24 cellular contexts compared by ENCODE assay signal in the genomic region with DNA sequence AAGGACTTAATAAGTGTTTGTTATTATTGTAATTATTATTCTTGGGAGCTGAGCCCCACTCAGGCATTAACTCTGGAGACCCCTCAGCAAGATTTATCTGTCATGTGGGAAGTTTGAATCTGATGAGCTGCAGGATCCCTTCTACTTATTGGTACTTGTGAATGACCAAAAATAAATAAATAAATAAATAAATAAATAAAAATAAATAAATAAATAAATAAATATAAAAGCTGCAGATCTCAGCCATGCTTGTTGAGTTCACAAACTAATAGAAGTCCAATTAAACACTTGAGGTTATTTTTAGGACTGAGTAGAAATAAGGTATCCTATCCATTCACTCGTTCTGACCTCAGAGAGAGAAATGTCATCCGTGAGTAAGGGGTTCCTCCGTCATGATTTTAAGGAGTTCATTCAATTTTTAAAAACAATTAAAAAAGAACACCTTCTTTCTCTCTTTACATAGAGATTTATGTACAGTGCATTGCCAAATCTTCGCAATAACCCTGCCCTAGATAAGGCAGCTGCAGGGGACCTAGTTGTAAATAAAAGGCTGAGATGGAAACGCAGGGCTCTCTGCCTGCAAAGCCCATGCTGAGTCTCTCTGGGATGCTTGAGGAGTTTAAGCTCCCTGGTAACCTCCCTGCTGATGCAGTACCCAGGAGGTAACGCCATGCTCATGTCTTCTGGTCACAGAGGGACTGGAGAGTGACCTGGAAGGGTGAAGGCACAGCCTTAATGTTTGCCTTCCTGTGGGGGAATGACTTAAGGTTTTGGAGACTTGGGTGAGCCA. TPM values are rescaled to one million over a fixed set of nuclear protein-coding genes. Genes with fewer than 3 reads are reported as not detected.
"Had no signal": no experiment of that assay in that cellular context is flagged by ENCODE, and none has a peak within 500 bp of the region (broad histone marks: within the 10 kb centered on the region; RNA-seq: fewer than 3 reads in every experiment).

No MANE protein-coding gene starts in this region.

- H3K36me3 ChIP-seq: breast epithelium, esophagus squamous epithelium, gastrocnemius medialis, left ventricle myocardium inferior, pancreas, right atrium auricular region, tibial artery had no signal

- H3K4me1 Mint-ChIP-seq: central memory CD8-positive, alpha-beta T cell; stimulated activated effector memory CD8-positive, alpha-beta T cell treated with anti-CD3 and anti-CD28 coated beads, Interleukin-12 subunit alpha, Interleukin-12 subunit beta, amount 100 ng/mL, for 72 hours; stimulated activated naive CD8-positive, alpha-beta T cell treated with anti-CD3 and anti-CD28 coated beads, Interleukin-15, amount 100 ng/mL, for 72 hours had no signal

- ATAC-seq: activated T-cell treated with anti-CD3 and anti-CD28 coated beads, Interleukin-2, amount 50 U/mL, for 72 hours; gastrocnemius medialis; natural killer cell treated with Interleukin-12 subunit alpha and Interleukin-12 subunit beta and Interleukin-15 and Interleukin-18, amount 100 ng/mL, for 72 hours; pancreas; psoas muscle; stimulated activated effector memory CD8-positive, alpha-beta T cell treated with anti-CD3 and anti-CD28 coated beads, Interleukin-12 subunit alpha, Interleukin-12 subunit beta, amount 100 ng/mL, for 72 hours; stimulated activated naive CD8-positive, alpha-beta T cell treated with anti-CD3 and anti-CD28 coated beads, Interleukin-15, amount 100 ng/mL, for 72 hours had no signal

- DNase-seq: activated CD4-positive, alpha-beta memory T cell treated with anti-CD3 and anti-CD28 coated beads for 36 hours; activated CD4-positive, alpha-beta T cell treated with anti-CD3 and anti-CD28 coated beads for 48 hours; activated effector memory CD4-positive, alpha-beta T cell treated with Interleukin-2 at 50 U/mL for 16 hours; activated naive CD4-positive, alpha-beta T cell treated with anti-CD3 and anti-CD28 coated beads for 36 hours; activated naive CD8-positive, alpha-beta T cell treated with anti-CD3 and anti-CD28 coated beads, Interleukin-2, amount 10 ng/mL, durations not matched to agents 7 days and 5 days; activated T-cell treated with anti-CD3 and anti-CD28 coated beads, Interleukin-2, amount 50 U/mL, for 72 hours; amniotic stem cell; esophagus squamous epithelium; gastrocnemius medialis; hippocampal formation; left ventricle myocardium inferior; pancreas; psoas muscle; stimulated activated CD4-positive, alpha-beta T cell treated with anti-CD3 and anti-CD28 coated beads, Interleukin-12 subunit alpha, Interleukin-12 subunit beta, amount 100 ng/mL, for 4 hours; stimulated activated naive CD8-positive, alpha-beta T cell treated with anti-CD3 and anti-CD28 coated beads, Interleukin-15, amount 100 ng/mL, for 72 hours; tibial artery had no signal

- H3K9me3 Mint-ChIP-seq: activated CD4-positive, alpha-beta memory T cell treated with anti-CD3 and anti-CD28 coated beads for 36 hours; activated naive CD4-positive, alpha-beta T cell treated with anti-CD3 and anti-CD28 coated beads for 36 hours; activated T-cell treated with anti-CD3 and anti-CD28 coated beads, Interleukin-2, amount 50 U/mL, for 72 hours; central memory CD8-positive, alpha-beta T cell; natural killer cell treated with Interleukin-12 subunit alpha and Interleukin-12 subunit beta and Interleukin-15 and Interleukin-18, amount 100 ng/mL, for 72 hours; stimulated activated effector memory CD8-positive, alpha-beta T cell treated with anti-CD3 and anti-CD28 coated beads, Interleukin-12 subunit alpha, Interleukin-12 subunit beta, amount 100 ng/mL, for 72 hours; stimulated activated naive CD8-positive, alpha-beta T cell treated with anti-CD3 and anti-CD28 coated beads, Interleukin-15, amount 100 ng/mL, for 72 hours had no signal

- H3K36me3 Mint-ChIP-seq: activated CD4-positive, alpha-beta memory T cell treated with anti-CD3 and anti-CD28 coated beads for 36 hours; activated naive CD8-positive, alpha-beta T cell treated with anti-CD3 and anti-CD28 coated beads, Interleukin-2, amount 10 ng/mL, durations not matched to agents 7 days and 5 days; natural killer cell treated with Interleukin-12 subunit alpha and Interleukin-12 subunit beta and Interleukin-15 and Interleukin-18, amount 100 ng/mL, for 72 hours; stimulated activated effector memory CD8-positive, alpha-beta T cell treated with anti-CD3 and anti-CD28 coated beads, Interleukin-12 subunit alpha, Interleukin-12 subunit beta, amount 100 ng/mL, for 72 hours had no signal

- H3K4me3 Mint-ChIP-seq: activated CD4-positive, alpha-beta memory T cell treated with anti-CD3 and anti-CD28 coated beads for 36 hours; activated naive CD4-positive, alpha-beta T cell treated with anti-CD3 and anti-CD28 coated beads for 36 hours; activated naive CD8-positive, alpha-beta T cell treated with anti-CD3 and anti-CD28 coated beads, Interleukin-2, amount 10 ng/mL, durations not matched to agents 7 days and 5 days; activated T-cell treated with anti-CD3 and anti-CD28 coated beads, Interleukin-2, amount 50 U/mL, for 72 hours; central memory CD8-positive, alpha-beta T cell; natural killer cell treated with Interleukin-12 subunit alpha and Interleukin-12 subunit beta and Interleukin-15 and Interleukin-18, amount 100 ng/mL, for 72 hours; stimulated activated effector memory CD8-positive, alpha-beta T cell treated with anti-CD3 and anti-CD28 coated beads, Interleukin-12 subunit alpha, Interleukin-12 subunit beta, amount 100 ng/mL, for 72 hours; stimulated activated naive CD8-positive, alpha-beta T cell treated with anti-CD3 and anti-CD28 coated beads, Interleukin-15, amount 100 ng/mL, for 72 hours had no signal

- H3K27me3 ChIP-seq: breast epithelium, gastrocnemius medialis, pancreas, right atrium auricular region, tibial artery had no signal

- H3K9me3 ChIP-seq: breast epithelium, esophagus squamous epithelium, gastrocnemius medialis, left ventricle myocardium inferior, pancreas, psoas muscle, right atrium auricular region, tibial artery had no signal

- H3K4me1 ChIP-seq: breast epithelium, esophagus squamous epithelium, gastrocnemius medialis, left ventricle myocardium inferior, pancreas, psoas muscle, right atrium auricular region, tibial artery had no signal

- H3K27ac Mint-ChIP-seq: activated CD4-positive, alpha-beta memory T cell treated with anti-CD3 and anti-CD28 coated beads for 36 hours; activated naive CD4-positive, alpha-beta T cell treated with anti-CD3 and anti-CD28 coated beads for 36 hours; activated naive CD8-positive, alpha-beta T cell treated with anti-CD3 and anti-CD28 coated beads, Interleukin-2, amount 10 ng/mL, durations not matched to agents 7 days and 5 days; activated T-cell treated with anti-CD3 and anti-CD28 coated beads, Interleukin-2, amount 50 U/mL, for 72 hours; natural killer cell treated with Interleukin-12 subunit alpha and Interleukin-12 subunit beta and Interleukin-15 and Interleukin-18, amount 100 ng/mL, for 72 hours; stimulated activated effector memory CD8-positive, alpha-beta T cell treated with anti-CD3 and anti-CD28 coated beads, Interleukin-12 subunit alpha, Interleukin-12 subunit beta, amount 100 ng/mL, for 72 hours; stimulated activated naive CD8-positive, alpha-beta T cell treated with anti-CD3 and anti-CD28 coated beads, Interleukin-15, amount 100 ng/mL, for 72 hours had no signal

- H3K4me3 ChIP-seq: breast epithelium, coronary artery, esophagus squamous epithelium, gastrocnemius medialis, left ventricle myocardium inferior, pancreas, psoas muscle, right atrium auricular region, tibial artery had no signal

- FAIRE-seq: pancreas, urothelium cell line had no signal

- H3K27me3 Mint-ChIP-seq: natural killer cell treated with Interleukin-12 subunit alpha and Interleukin-12 subunit beta and Interleukin-15 and Interleukin-18, amount 100 ng/mL, for 72 hours had no signal

- H3K27ac ChIP-seq: breast epithelium, coronary artery, esophagus squamous epithelium, gastrocnemius medialis, left ventricle myocardium inferior, pancreas, psoas muscle, right atrium auricular region, tibial artery had no signal

RNA-seq across cellular contexts. Expression of a gene that starts 1.2 kb away (rescaled TPM):
- total RNA-seq: activated CD4-positive, alpha-beta memory T cell treated with anti-CD3 and anti-CD28 coated beads for 36 hours; activated naive CD4-positive, alpha-beta T cell treated with anti-CD3 and anti-CD28 coated beads for 36 hours; activated naive CD8-positive, alpha-beta T cell treated with anti-CD3 and anti-CD28 coated beads, Interleukin-2, amount 10 ng/mL, durations not matched to agents 7 days and 5 days; activated T-cell treated with anti-CD3 and anti-CD28 coated beads, Interleukin-2, amount 50 U/mL, for 72 hours; breast epithelium; esophagus squamous epithelium; gastrocnemius medialis; left ventricle myocardium inferior; lung microvascular endothelial cell; natural killer cell treated with Interleukin-12 subunit alpha and Interleukin-12 subunit beta and Interleukin-15 and Interleukin-18, amount 100 ng/mL, for 72 hours; pancreas; psoas muscle; right atrium auricular region had no signal
- polyA plus RNA-seq: pancreas had no signal
